12 cellular contexts compared by ENCODE assay signal in the genomic region with DNA sequence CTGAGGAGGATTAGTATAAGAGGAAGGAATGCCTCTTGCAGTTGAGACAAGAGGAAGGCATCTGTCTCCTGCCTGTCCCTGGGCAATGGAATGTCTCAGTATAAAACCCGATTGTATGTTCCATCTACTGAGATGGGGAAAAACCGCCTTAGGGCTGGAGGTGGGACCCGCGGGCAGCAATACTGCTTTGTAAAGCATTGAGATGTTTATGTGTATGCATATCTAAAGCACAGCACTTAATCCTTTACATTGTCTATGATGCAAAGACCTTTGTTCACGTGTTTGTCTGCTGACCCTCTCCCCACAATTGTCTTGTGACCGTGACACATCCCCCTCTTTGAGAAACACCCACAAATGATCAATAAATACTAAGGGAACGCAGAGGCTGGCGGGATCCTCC. TPM values are rescaled to one million over a fixed set of nuclear protein-coding genes. Genes with fewer than 3 reads are reported as not detected.
A peak's percentile ranks its signal among the peaks of the same experiment; 100 is the strongest.
DNase-seq lines count a peak whose midpoint lies in the region; ATAC-seq and TF ChIP-seq lines count a peak whose summit lies in the region.
"Not testable (repeated sequence)": the region's sequence is repeated elsewhere in the genome, so short reads cannot be mapped to it uniquely, and the experiment has no call there.
"Had no signal": no experiment of that assay in that cellular context is flagged by ENCODE, and none has a peak within 500 bp of the region (broad histone marks: within the 10 kb centered on the region; RNA-seq: fewer than 3 reads in every experiment).

No MANE protein-coding gene starts in this region.

- not testable (repeated sequence) for H3K9me3 Mint-ChIP-seq in activated T-cell treated with anti-CD3 and anti-CD28 coated beads, Interleukin-2, amount 50 U/mL, for 24 hours; activated naive CD4-positive, alpha-beta T cell treated with anti-CD3 and anti-CD28 coated beads, Interleukin-2, amount 50 U/mL, for 24 hours; natural killer cell; stimulated activated naive CD8-positive, alpha-beta T cell treated with anti-CD3 and anti-CD28 coated beads, Interleukin-15, Interleukin-2, amounts not matched to agents 100 ng/mL and 50 ng/mL, for 24 hours

- peak overlapping the region; percentile 85 for H3K27ac Mint-ChIP-seq in activated T-cell treated with anti-CD3 and anti-CD28 coated beads, Interleukin-2, amount 50 U/mL, for 24 hours
- H3K27ac Mint-ChIP-seq in activated naive CD4-positive, alpha-beta T cell treated with anti-CD3 and anti-CD28 coated beads, Interleukin-2, amount 50 U/mL, for 24 hours, result peak overlapping the region; percentile 19
- not testable (repeated sequence) for H3K27ac Mint-ChIP-seq in natural killer cell
- H3K27ac Mint-ChIP-seq in stimulated activated naive CD8-positive, alpha-beta T cell treated with anti-CD3 and anti-CD28 coated beads, Interleukin-15, Interleukin-2, amounts not matched to agents 100 ng/mL and 50 ng/mL, for 24 hours, result peak overlapping the region; percentile 40

- not testable (repeated sequence) for H3K9me3 ChIP-seq in ES-I3 (ENCODE audit: control insufficient read depth, insufficient read depth, low read length); HUES6 (ENCODE audit: control insufficient read depth, insufficient read depth, low read depth, low read length); ectodermal cell (ENCODE audit: control insufficient read depth, low read length); iPS-15b (ENCODE audit: control insufficient read depth, insufficient read depth, low read length)

- 6 to 17% methylated on average over 6 to 8 of the region's 8 CpGs for WGBS in ectodermal cell, 2 experiments

- peak overlapping the region; percentile 98 for H3K27ac ChIP-seq in HUES6 (ENCODE audit: low read depth, low read length)
- H3K27ac ChIP-seq in ectodermal cell (ENCODE audit: insufficient read depth, low read depth, low read length, poor library complexity, severe bottlenecking), result peak overlapping the region; percentile 55

- H3K27me3 ChIP-seq in HUES6 (ENCODE audit: control insufficient read depth, insufficient read depth, low read length); ectodermal cell (ENCODE audit: control insufficient read depth, insufficient read depth, low read length, poor library complexity, severe bottlenecking); iPS-15b (ENCODE audit: control insufficient read depth, insufficient read depth, low read length): not testable (repeated sequence)

- peak overlapping the region; percentile 30; the same call in 1 of the 2 replicates for H3K4me3 ChIP-seq in HUES6 (ENCODE audit: low read depth, low read length)
- H3K4me3 ChIP-seq in ectodermal cell (ENCODE audit: insufficient read depth, low read depth, low read length), result not testable (repeated sequence)
- H3K4me3 ChIP-seq in iPS-15b (ENCODE audit: low read depth, low read length), result peak overlapping the region; percentile 4

- H3K4me1 Mint-ChIP-seq in activated T-cell treated with anti-CD3 and anti-CD28 coated beads, Interleukin-2, amount 50 U/mL, for 24 hours (ENCODE audit: low read depth), result peaks cover 43% of the 10 kb centered on the region
- H3K4me1 Mint-ChIP-seq in activated naive CD4-positive, alpha-beta T cell treated with anti-CD3 and anti-CD28 coated beads, Interleukin-2, amount 50 U/mL, for 24 hours, result peaks cover 32% of the 10 kb centered on the region
- peaks cover 0 to 11% of the 10 kb centered on the region in 2 donors for H3K4me1 Mint-ChIP-seq in natural killer cell
- peaks cover 36% of the 10 kb centered on the region for H3K4me1 Mint-ChIP-seq in stimulated activated naive CD8-positive, alpha-beta T cell treated with anti-CD3 and anti-CD28 coated beads, Interleukin-15, Interleukin-2, amounts not matched to agents 100 ng/mL and 50 ng/mL, for 24 hours (ENCODE audit: low read depth)

- intact Hi-C loops in natural killer cell (cut with micrococcal nuclease), result not testable (repeated sequence)

- ATAC-seq in natural killer cell, result not testable (repeated sequence)

- H3K36me3 Mint-ChIP-seq in activated T-cell treated with anti-CD3 and anti-CD28 coated beads, Interleukin-2, amount 50 U/mL, for 24 hours (ENCODE audit: low read depth), result peaks cover 53% of the 10 kb centered on the region
- H3K36me3 Mint-ChIP-seq in activated naive CD4-positive, alpha-beta T cell treated with anti-CD3 and anti-CD28 coated beads, Interleukin-2, amount 50 U/mL, for 24 hours; natural killer cell: not testable (repeated sequence)
- peaks cover 32% of the 10 kb centered on the region for H3K36me3 Mint-ChIP-seq in stimulated activated naive CD8-positive, alpha-beta T cell treated with anti-CD3 and anti-CD28 coated beads, Interleukin-15, Interleukin-2, amounts not matched to agents 100 ng/mL and 50 ng/mL, for 24 hours (ENCODE audit: low read depth)

- not testable (repeated sequence) for H3K27me3 Mint-ChIP-seq in activated T-cell treated with anti-CD3 and anti-CD28 coated beads, Interleukin-2, amount 50 U/mL, for 24 hours; activated naive CD4-positive, alpha-beta T cell treated with anti-CD3 and anti-CD28 coated beads, Interleukin-2, amount 50 U/mL, for 24 hours; natural killer cell (ENCODE audit: low read depth in 2 of 2); stimulated activated naive CD8-positive, alpha-beta T cell treated with anti-CD3 and anti-CD28 coated beads, Interleukin-15, Interleukin-2, amounts not matched to agents 100 ng/mL and 50 ng/mL, for 24 hours

- TF ChIP-seq CTCF in natural killer cell (IDR thresholded peaks at IDR 0.05), result not testable (repeated sequence)

- H3K9ac ChIP-seq in ES-I3 (ENCODE audit: low read depth, low read length) (peak overlapping the region; percentile 37; the same call in 1 of the 2 replicates), HUES6 (ENCODE audit: low read length) (peak overlapping the region; percentile 99), iPS-15b (ENCODE audit: low read depth, low read length) (peak overlapping the region; percentile 48)

- H3K4me1 ChIP-seq in ES-I3 (ENCODE audit: insufficient read depth, low read length) (peaks cover 11% of the 10 kb centered on the region), HUES6 (ENCODE audit: control insufficient read depth, insufficient read depth, low read length) (peaks cover 36% of the 10 kb centered on the region), ectodermal cell (ENCODE audit: control insufficient read depth, insufficient read depth, low read length) (peaks cover 17% of the 10 kb centered on the region)
- H3K4me1 ChIP-seq in iPS-15b (ENCODE audit: control insufficient read depth, insufficient read depth, low read length), result not testable (repeated sequence)

- H3K36me3 ChIP-seq in ES-I3 (ENCODE audit: insufficient read depth, low read length), result peaks cover 11% of the 10 kb centered on the region
- peaks cover 27% of the 10 kb centered on the region for H3K36me3 ChIP-seq in HUES6 (ENCODE audit: control insufficient read depth, insufficient read depth, low read length)
- not testable (repeated sequence) for H3K36me3 ChIP-seq in ectodermal cell (ENCODE audit: control insufficient read depth, insufficient read depth, low read length)
- peaks cover 26% of the 10 kb centered on the region for H3K36me3 ChIP-seq in iPS-15b (ENCODE audit: control insufficient read depth, insufficient read depth, low read length)

- not testable (repeated sequence) for H3K4me3 Mint-ChIP-seq in activated T-cell treated with anti-CD3 and anti-CD28 coated beads, Interleukin-2, amount 50 U/mL, for 24 hours; activated naive CD4-positive, alpha-beta T cell treated with anti-CD3 and anti-CD28 coated beads, Interleukin-2, amount 50 U/mL, for 24 hours; stimulated activated naive CD8-positive, alpha-beta T cell treated with anti-CD3 and anti-CD28 coated beads, Interleukin-15, Interleukin-2, amounts not matched to agents 100 ng/mL and 50 ng/mL, for 24 hours
- peak overlapping the region; percentile 60 for H3K4me3 Mint-ChIP-seq in natural killer cell

- DNase-seq in activated T-cell treated with anti-CD3 and anti-CD28 coated beads, Interleukin-2, amount 50 U/mL, for 24 hours; natural killer cell: not testable (repeated sequence)

RNA-seq across cellular contexts. Expression of gene MRPL20, which starts 3.1 kb away (rescaled TPM):
- 109 TPM for polyA plus RNA-seq in ectodermal cell (2013, experiment 1 of 4)
- 121 TPM for polyA plus RNA-seq in ectodermal cell (2013, experiment 2 of 4)
- polyA plus RNA-seq in ectodermal cell (2013, experiment 3 of 4), result 104 TPM
- polyA plus RNA-seq in ectodermal cell (2013, experiment 4 of 4), result 109 TPM
- total RNA-seq in natural killer cell, result 100 to 1,000 TPM in 1 of 3 donors, 10 to 100 TPM in 2; 90.9 to 111 (median 92.7) TPM

RNA-seq across cellular contexts. Expression of gene ANKRD65, which starts 10.8 kb away (rescaled TPM):
- polyA plus RNA-seq in ectodermal cell (2013, experiment 1 of 4), result 2.1 TPM
- 3.1 TPM for polyA plus RNA-seq in ectodermal cell (2013, experiment 2 of 4)
- 2.3 TPM for polyA plus RNA-seq in ectodermal cell (2013, experiment 3 of 4)
- 3.6 TPM for polyA plus RNA-seq in ectodermal cell (2013, experiment 4 of 4)
- not detected for total RNA-seq in natural killer cell
- total RNA-seq: Calu3, H4, LHCN-M2 had no signal
- polyA plus RNA-seq: CD14-positive monocyte had no signal

RNA-seq across cellular contexts. Expression of gene CCNL2, which starts 11.1 kb away (rescaled TPM):
- polyA plus RNA-seq in ectodermal cell (2013, experiment 1 of 4), result 244 TPM
- 258 TPM for polyA plus RNA-seq in ectodermal cell (2013, experiment 2 of 4)
- 212 TPM for polyA plus RNA-seq in ectodermal cell (2013, experiment 3 of 4)
- 246 TPM for polyA plus RNA-seq in ectodermal cell (2013, experiment 4 of 4)
- 100 to 1,000 TPM; 253 to 281 (median 274) TPM for total RNA-seq in natural killer cell

RNA-seq across cellular contexts. Expression of gene VWA1, which starts 25.3 kb away (rescaled TPM):
- 10.6 TPM for polyA plus RNA-seq in ectodermal cell (2013, experiment 1 of 4)
- polyA plus RNA-seq in ectodermal cell (2013, experiment 2 of 4), result 13.6 TPM
- 12.2 TPM for polyA plus RNA-seq in ectodermal cell (2013, experiment 3 of 4)
- 10.6 TPM for polyA plus RNA-seq in ectodermal cell (2013, experiment 4 of 4)
- not detected for total RNA-seq in natural killer cell
- polyA plus RNA-seq: CD14-positive monocyte had no signal

RNA-seq across cellular contexts. Expression of gene AURKAIP1, which starts 35.2 kb away (rescaled TPM):
- 114 TPM for polyA plus RNA-seq in ectodermal cell (2013, experiment 1 of 4)
- 101 TPM for polyA plus RNA-seq in ectodermal cell (2013, experiment 2 of 4)
- 91.8 TPM for polyA plus RNA-seq in ectodermal cell (2013, experiment 3 of 4)
- 91.1 TPM for polyA plus RNA-seq in ectodermal cell (2013, experiment 4 of 4)
- 10 to 100 TPM; 60.0 to 76.3 (median 64.6) TPM for total RNA-seq in natural killer cell

Comparison
In these comparisons a context has a peak if more than half of its experiments do, and no peak if none do; other contexts are left out.
1. H3K9ac ChIP-seq: peak in every context shown above with its lines; median percentile 99 in HUES6; 48 in iPS-15b; 37 in ES-I3.